ENCODE assay signal across 8 cellular contexts in genomic region chr7:34430456-34430855, GRCh38.
DNase-seq lines count a peak whose midpoint lies in the region; ATAC-seq and TF ChIP-seq lines count a peak whose summit lies in the region.

No MANE protein-coding gene starts in this region.

- H3K36me3 ChIP-seq in MM.1S (replicated peaks; ENCODE audit: insufficient read depth, low read length) (no peaks in the 10 kb centered on the region), spleen (no peaks in the 10 kb centered on the region)

- H3K9me3 ChIP-seq in MM.1S (replicated peaks; ENCODE audit: insufficient read depth, low read length) (no peaks in the 10 kb centered on the region), spleen (peaks cover 0 to 23% (median 9%) of the 10 kb centered on the region in 8 donors)

- no peak overlapping the region for H3K4me2 ChIP-seq in MM.1S (ENCODE audit: low read depth, low read length)

- DNase-seq in NCI-H82 (lab: John Stamatoyannopoulos, UW), result peak; percentile 60
- no peak for DNase-seq in NCI-H82 treated with DMSO at 0.1 percent for 48 hours (lab: John Stamatoyannopoulos, UW; ENCODE audit: unreplicated experiment)
- peak; percentile 50 for DNase-seq in MM.1S
- DNase-seq in choroid plexus epithelial cell (ENCODE audit: low read depth), result peak; percentile 89
- DNase-seq in progenitor cell of endocrine pancreas (ENCODE audit: low spot score, unreplicated experiment), result no peak
- DNase-seq in mesothelial cell of epicardium (ENCODE audit: low spot score in 2 of 2, unreplicated experiment in 2 of 2), result no peak
- DNase-seq in stimulated activated effector memory CD8-positive, alpha-beta T cell treated with anti-CD3 and anti-CD28 coated beads, Interleukin-12 subunit alpha, Interleukin-12 subunit beta, amount 100 ng/mL, for 72 hours (ENCODE audit: low spot score in 2 of 2), result no peak
- DNase-seq in spleen, result no peak

- no peak overlapping the region for H3K4me3 Mint-ChIP-seq in progenitor cell of endocrine pancreas (ENCODE audit: low read depth)
- H3K4me3 Mint-ChIP-seq in mesothelial cell of epicardium, result no peak overlapping the region
- H3K4me3 Mint-ChIP-seq in stimulated activated effector memory CD8-positive, alpha-beta T cell treated with anti-CD3 and anti-CD28 coated beads, Interleukin-12 subunit alpha, Interleukin-12 subunit beta, amount 100 ng/mL, for 72 hours, result no peak overlapping the region

- TF ChIP-seq CTCF in MM.1S (IDR thresholded peaks at IDR 0.05; ENCODE audit: low read length) (peak; percentile 74), choroid plexus epithelial cell (conservative IDR thresholded peaks at IDR 0.05; ENCODE audit: low read depth, low read length) (peak; percentile 76), progenitor cell of endocrine pancreas (IDR thresholded peaks at IDR 0.05; ENCODE audit: unreplicated experiment) (peak; percentile 30), mesothelial cell of epicardium (IDR thresholded peaks at IDR 0.05; ENCODE audit: unreplicated experiment) (no peak), spleen (IDR thresholded peaks at IDR 0.05 in 8 of 11, conservative IDR thresholded peaks at IDR 0.05 in 3 of 11) (peak in 3 of 11 experiments; percentile 12 to 23 (median 13))

- H3K27me3 Mint-ChIP-seq in progenitor cell of endocrine pancreas (no peaks in the 10 kb centered on the region), mesothelial cell of epicardium (ENCODE audit: low read depth) (no peaks in the 10 kb centered on the region)

- intact Hi-C loops in spleen (cut with DNase I; ENCODE audit: low total_unique reads), result no loop called here

- H3K27ac Mint-ChIP-seq in progenitor cell of endocrine pancreas, result no peak overlapping the region
- no peak overlapping the region for H3K27ac Mint-ChIP-seq in mesothelial cell of epicardium
- H3K27ac Mint-ChIP-seq in stimulated activated effector memory CD8-positive, alpha-beta T cell treated with anti-CD3 and anti-CD28 coated beads, Interleukin-12 subunit alpha, Interleukin-12 subunit beta, amount 100 ng/mL, for 72 hours, result no peak overlapping the region

- H3K4me1 ChIP-seq in MM.1S (ENCODE audit: low read length) (no peaks in the 10 kb centered on the region), spleen (no peaks in the 10 kb centered on the region)

- H3K36me3 Mint-ChIP-seq in progenitor cell of endocrine pancreas (ENCODE audit: insufficient read depth), result no peaks in the 10 kb centered on the region
- H3K36me3 Mint-ChIP-seq in mesothelial cell of epicardium, result no peaks in the 10 kb centered on the region
- H3K36me3 Mint-ChIP-seq in stimulated activated effector memory CD8-positive, alpha-beta T cell treated with anti-CD3 and anti-CD28 coated beads, Interleukin-12 subunit alpha, Interleukin-12 subunit beta, amount 100 ng/mL, for 72 hours, result no peaks in the 10 kb centered on the region

- no peak overlapping the region for H2AFZ ChIP-seq in MM.1S (ENCODE audit: low read length)

- H3K9ac ChIP-seq in MM.1S (ENCODE audit: low read length), result no peak overlapping the region

- WGBS in spleen, 5 donors, result 54 to 75% (median 63%) methylated on average over 4 of the region's 4 CpGs

- no peak overlapping the region for H3K27ac ChIP-seq in MM.1S (ENCODE audit: low read length)
- no peak overlapping the region for H3K27ac ChIP-seq in spleen

- no peak for TF ChIP-seq POLR2A in spleen (IDR thresholded peaks at IDR 0.05)

- no peaks in the 10 kb centered on the region for H4K20me1 ChIP-seq in MM.1S (ENCODE audit: insufficient read depth, low read length)

- H3K9me2 ChIP-seq in MM.1S (replicated peaks; ENCODE audit: insufficient read depth, low read length), result no peaks in the 10 kb centered on the region

- ATAC-seq in stimulated activated effector memory CD8-positive, alpha-beta T cell treated with anti-CD3 and anti-CD28 coated beads, Interleukin-12 subunit alpha, Interleukin-12 subunit beta, amount 100 ng/mL, for 72 hours, result no peak

- H3K4me3 ChIP-seq in MM.1S (ENCODE audit: low read length), result no peak overlapping the region
- no peak overlapping the region for H3K4me3 ChIP-seq in choroid plexus epithelial cell (ENCODE audit: low read depth, low read length)
- no peak overlapping the region for H3K4me3 ChIP-seq in spleen

- H3K79me2 ChIP-seq in MM.1S (ENCODE audit: low read length), result no peaks in the 10 kb centered on the region

- H3F3A ChIP-seq in MM.1S (ENCODE audit: insufficient read depth, low read length), result no peaks in the 10 kb centered on the region

- H3K4me1 Mint-ChIP-seq in progenitor cell of endocrine pancreas (ENCODE audit: low read depth), result peaks cover 2% of the 10 kb centered on the region
- H3K4me1 Mint-ChIP-seq in mesothelial cell of epicardium, result no peaks in the 10 kb centered on the region
- H3K4me1 Mint-ChIP-seq in stimulated activated effector memory CD8-positive, alpha-beta T cell treated with anti-CD3 and anti-CD28 coated beads, Interleukin-12 subunit alpha, Interleukin-12 subunit beta, amount 100 ng/mL, for 72 hours, result no peaks in the 10 kb centered on the region

- H3K27me3 ChIP-seq in MM.1S (replicated peaks; ENCODE audit: insufficient read depth, low read length) (no peaks in the 10 kb centered on the region), spleen (replicated peaks in 1 of 7) (no peaks in the 10 kb centered on the region)

- H3K9me3 Mint-ChIP-seq in progenitor cell of endocrine pancreas (ENCODE audit: low read depth), result peaks cover 24% of the 10 kb centered on the region
- peaks cover 37% of the 10 kb centered on the region for H3K9me3 Mint-ChIP-seq in mesothelial cell of epicardium
- peaks cover 18% of the 10 kb centered on the region for H3K9me3 Mint-ChIP-seq in stimulated activated effector memory CD8-positive, alpha-beta T cell treated with anti-CD3 and anti-CD28 coated beads, Interleukin-12 subunit alpha, Interleukin-12 subunit beta, amount 100 ng/mL, for 72 hours

Comparison
In these comparisons a context has a peak if more than half of its experiments do, and no peak if none do; other contexts are left out.
1. DNase-seq: peak in NCI-H82 (single experiment), MM.1S (single experiment) and choroid plexus epithelial cell (single experiment); none in NCI-H82 treated with DMSO at 0.1 percent for 48 hours (single experiment), progenitor cell of endocrine pancreas (single experiment), mesothelial cell of epicardium (0 of 2), stimulated activated effector memory CD8-positive, alpha-beta T cell treated with anti-CD3 and anti-CD28 coated beads, Interleukin-12 subunit alpha, Interleukin-12 subunit beta, amount 100 ng/mL, for 72 hours (0 of 2) and spleen (single experiment).